In the genomic region with DNA sequence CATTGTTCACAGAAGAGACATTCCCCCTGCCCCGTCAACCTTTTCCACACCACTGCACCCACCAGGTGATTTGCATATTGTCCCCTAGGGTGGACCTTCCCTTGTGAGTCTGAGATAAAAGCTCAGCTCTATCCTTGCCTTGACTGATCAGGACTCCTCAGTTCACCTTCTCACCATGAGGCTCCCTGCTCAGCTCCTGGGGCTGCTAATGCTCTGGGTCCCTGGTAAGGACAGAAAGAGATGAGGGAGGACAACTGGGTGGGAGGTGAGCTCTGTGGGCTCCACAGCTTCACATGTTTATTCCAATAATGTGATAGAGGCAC, we compare ENCODE assay signal across 33 cellular contexts.
"Had no signal": no experiment of that assay in that cellular context is flagged by ENCODE, and none has a peak within 500 bp of the region (broad histone marks: within the 10 kb centered on the region; RNA-seq: fewer than 3 reads in every experiment).

No MANE protein-coding gene starts in this region.

- H3K4me3 ChIP-seq: adrenal gland, body of pancreas, colonic mucosa, dorsolateral prefrontal cortex, gastrocnemius medialis, hepatocyte, sigmoid colon, suprapubic skin, tibial artery had no signal

- H3K36me3 ChIP-seq: adrenal gland, colonic mucosa, gastrocnemius medialis, neutrophil, sigmoid colon, suprapubic skin, tibial artery, WERI-Rb-1 had no signal

- H3K27ac ChIP-seq: adrenal gland, body of pancreas, colonic mucosa, dorsolateral prefrontal cortex, gastrocnemius medialis, hepatocyte, neutrophil, sigmoid colon, suprapubic skin, tibial artery, WERI-Rb-1 had no signal

- FAIRE-seq: small intestine, urothelium cell line had no signal

- H3K27me3 ChIP-seq: body of pancreas, colonic mucosa, hepatocyte had no signal

- ATAC-seq: activated CD4-positive, CD25-positive, alpha-beta regulatory T cell treated with anti-CD3 and anti-CD28 coated beads, Interleukin-2, amount 50 U/mL, for 24 hours; body of pancreas; effector memory CD8-positive, alpha-beta T cell; gastrocnemius medialis; left cardiac atrium; left ventricle myocardium superior had no signal

- H3K4me1 ChIP-seq: adrenal gland, body of pancreas, colonic mucosa, gastrocnemius medialis, sigmoid colon, suprapubic skin, tibial artery had no signal

- H3K4me2 ChIP-seq: hepatocyte had no signal

- DNase-seq: activated CD4-positive, alpha-beta T cell treated with anti-CD3 and anti-CD28 coated beads for 48 hours; activated CD4-positive, alpha-beta T cell treated with anti-CD3 and anti-CD28 coated beads, Interleukin-2, amount 50 U/mL, for 48 hours; activated CD8-positive, alpha-beta memory T cell treated with anti-CD3 and anti-CD28 coated beads for 24 hours; activated effector memory CD4-positive, alpha-beta T cell treated with anti-CD3 and anti-CD28 coated beads, Interleukin-2, amount 50 U/mL, for 16 hours; activated naive CD4-positive, alpha-beta T cell treated with anti-CD3 and anti-CD28 coated beads for 36 hours; activated naive CD8-positive, alpha-beta T cell treated with anti-CD3 and anti-CD28 coated beads for 36 hours; activated T-cell treated with anti-CD3 and anti-CD28 coated beads, Interleukin-2, amount 50 U/mL, for 1 hour; adrenal gland; aorta; body of pancreas; colonic mucosa; dorsolateral prefrontal cortex; effector memory CD8-positive, alpha-beta T cell; erythroblast; gastrocnemius medialis; islet precursor cell; left cardiac atrium; left ventricle myocardium superior; nephron progenitor cell; retina; sigmoid colon; small intestine; stimulated activated CD4-positive, alpha-beta T cell treated with anti-CD3 and anti-CD28 coated beads, Interleukin-4, amount 100 ng/mL, for 4 hours; stimulated activated CD8-positive, alpha-beta memory T cell treated with anti-CD3 and anti-CD28 coated beads, Interleukin-4, amount 100 ng/mL, for 48 hours; stimulated activated naive B cell treated with anti-CD40 and anti-IgM and Interleukin-4, amounts not matched to agents 10 μg/mL and 1 μg/mL and 100 μg/mL, for 72 hours; T1000; tibial artery; WERI-Rb-1 had no signal

- H3K9me3 ChIP-seq: adrenal gland, body of pancreas, colonic mucosa, neutrophil, sigmoid colon, suprapubic skin, tibial artery had no signal

- H2AFZ ChIP-seq: hepatocyte had no signal

- H3K79me2 ChIP-seq: hepatocyte had no signal
